8 cellular contexts compared by ENCODE assay signal in genomic region chr3:138686771-138687221, GRCh38.
DNase-seq lines count a peak whose midpoint lies in the region; ATAC-seq and TF ChIP-seq lines count a peak whose summit lies in the region.

No MANE protein-coding gene starts in this region.

- no peak for TF ChIP-seq CTCF in AG10803 (conservative IDR thresholded peaks at IDR 0.05; ENCODE audit: low read length)

- H3K9me3 ChIP-seq in effector memory CD4-positive, alpha-beta T cell (ENCODE audit: control insufficient read depth, low read length) = no peaks in the 10 kb centered on the region

- H3K27ac ChIP-seq in effector memory CD4-positive, alpha-beta T cell (ENCODE audit: insufficient read depth, low read length, poor library complexity, severe bottlenecking) = no peak overlapping the region

- no peaks in the 10 kb centered on the region for H3K4me1 ChIP-seq in effector memory CD4-positive, alpha-beta T cell (ENCODE audit: control insufficient read depth, insufficient read depth, low read length, poor library complexity, severe bottlenecking)

- ATAC-seq in GM18861 (IDR thresholded peaks at IDR 0.05; ENCODE audit: unreplicated experiment) (peak; percentile 98), HG02981 (IDR thresholded peaks at IDR 0.05; ENCODE audit: unreplicated experiment) (peak; percentile 97)

- H3K27me3 ChIP-seq in effector memory CD4-positive, alpha-beta T cell (replicated peaks; ENCODE audit: control insufficient read depth, insufficient read depth, low read length, poor library complexity, severe bottlenecking) = no peaks in the 10 kb centered on the region

- peaks cover 12% of the 10 kb centered on the region for H3K36me3 ChIP-seq in effector memory CD4-positive, alpha-beta T cell (ENCODE audit: control insufficient read depth, insufficient read depth, low read length)

- DNase-seq in AG10803 (ENCODE audit: low read depth) (peak; percentile 86), RPMI8226 (peak; percentile 77), kidney tubule cell (ENCODE audit: low spot score) (peak; percentile 85), NCI-H345 (lab: John Stamatoyannopoulos, UW) (no peak), islet precursor cell (no peak)
- DNase-seq in effector memory CD4-positive, alpha-beta T cell = no peak

- no peak overlapping the region for H3K4me3 ChIP-seq in AG10803 (ENCODE audit: low read length)
- H3K4me3 ChIP-seq in effector memory CD4-positive, alpha-beta T cell (ENCODE audit: insufficient read depth, low read depth, low read length, poor library complexity, severe bottlenecking) = no peak overlapping the region

Comparison
In these comparisons a context has a peak if more than half of its experiments do, and no peak if none do; other contexts are left out.
1. DNase-seq: peak in AG10803 (single experiment), RPMI8226 (single experiment) and kidney tubule cell (single experiment); none in NCI-H345 (single experiment), islet precursor cell (single experiment) and effector memory CD4-positive, alpha-beta T cell (0 of 3).